19 cellular contexts compared by ENCODE assay signal in the genomic region with DNA sequence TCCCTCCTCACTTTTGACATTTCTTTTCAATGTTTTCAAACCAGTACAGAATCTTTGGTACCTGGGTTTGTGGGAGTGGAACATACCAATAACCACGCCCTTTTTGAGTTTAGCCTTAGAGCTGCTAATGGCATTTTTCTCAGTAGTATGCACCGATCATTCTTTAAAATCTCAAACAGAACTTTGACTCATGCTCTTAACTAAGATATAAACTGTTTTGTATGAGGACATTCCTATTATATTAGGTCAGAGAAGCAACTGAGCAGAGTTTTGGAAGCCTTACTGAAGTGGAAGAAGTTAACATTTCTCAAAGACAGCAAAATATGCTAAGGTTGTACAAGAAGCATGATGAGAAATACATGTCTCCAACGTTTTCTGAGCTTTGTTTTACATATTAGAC.
A peak's percentile ranks its signal among the peaks of the same experiment; 100 is the strongest.
DNase-seq lines count a peak whose midpoint lies in the region; ATAC-seq, FAIRE-seq and TF ChIP-seq lines count a peak whose summit lies in the region.
"Had no signal": no experiment of that assay in that cellular context is flagged by ENCODE, and none has a peak within 500 bp of the region (broad histone marks: within the 10 kb centered on the region; RNA-seq: fewer than 3 reads in every experiment).

No MANE protein-coding gene starts in this region.

- H3K27me3 ChIP-seq in PC-3 (ENCODE audit: low read length) (no peaks in the 10 kb centered on the region), fibroblast of lung (ENCODE audit: control insufficient read depth, insufficient read depth, low read length) (no peaks in the 10 kb centered on the region), HepG2 (ENCODE audit: control insufficient read depth in 1 of 2, insufficient read depth in 2 of 2, low read length in 2 of 2) (no peaks in the 10 kb centered on the region)

- H3K9me3 Mint-ChIP-seq in activated T-cell treated with anti-CD3 and anti-CD28 coated beads, Interleukin-2, amount 50 U/mL, for 4 hours = peaks cover 6% of the 10 kb centered on the region
- H3K9me3 Mint-ChIP-seq: endodermal cell had no signal

- H3K27ac Mint-ChIP-seq in T-helper 17 cell = no peak overlapping the region
- H3K27ac Mint-ChIP-seq: activated CD8-positive, alpha-beta memory T cell treated with anti-CD3 and anti-CD28 coated beads, Interleukin-2, amount 10 ng/mL, durations not matched to agents 7 days and 5 days; B cell; endodermal cell had no signal

- TF ChIP-seq CTCF in AG09309 (IDR thresholded peaks at IDR 0.05; ENCODE audit: control insufficient read depth, insufficient read depth, low read depth, low read length, missing control alignments) (no peak), PC-3 (conservative IDR thresholded peaks at IDR 0.05; ENCODE audit: low read depth, low read length) (no peak), fibroblast of lung (conservative IDR thresholded peaks at IDR 0.05 in 1 of 2, IDR thresholded peaks at IDR 0.05 in 1 of 2; ENCODE audit: low read depth in 1 of 2, low read length in 2 of 2) (no peak), HepG2 (CRISPR knock-in tag; IDR thresholded peaks at IDR 0.05) (no peak)

- TF ChIP-seq EP300 in HepG2 (IDR thresholded peaks at IDR 0.05; ENCODE audit: low read depth in 2 of 2, low read length in 2 of 2) (no peak), HepG2 (CRISPR knock-in tag; IDR thresholded peaks at IDR 0.05; ENCODE audit: borderline replicate concordance) (no peak)

- H3F3A ChIP-seq in PC-3 (ENCODE audit: low read length, unreplicated experiment) = no peaks in the 10 kb centered on the region

- H3K36me3 ChIP-seq in PC-3 (ENCODE audit: low read depth, low read length) = no peaks in the 10 kb centered on the region
- no peaks in the 10 kb centered on the region for H3K36me3 ChIP-seq in fibroblast of lung (ENCODE audit: control insufficient read depth, insufficient read depth, low read length)
- H3K36me3 ChIP-seq in HepG2 (replicated peaks in 1 of 2; ENCODE audit: control insufficient read depth in 1 of 2, insufficient read depth in 2 of 2, low read length in 2 of 2) = no peaks in the 10 kb centered on the region

- DNase-seq in AG09309 (ENCODE audit: low read depth) = peak; percentile 14
- peak; percentile 64 for DNase-seq in PC-3
- peak; percentile 57 to 63 for DNase-seq in fibroblast of lung (ENCODE audit: low read depth in 2 of 2)
- DNase-seq in myocyte (ENCODE audit: low read depth) = peak; percentile 1
- no peak for DNase-seq in HepG2 (ENCODE audit: low spot score)
- no peak for DNase-seq in T-helper 17 cell
- no peak for DNase-seq in germinal center (ENCODE audit: low spot score)
- no peak for DNase-seq in activated T-cell treated with anti-CD3 and anti-CD28 coated beads, Interleukin-2, amount 50 U/mL, for 4 hours
- DNase-seq: activated CD8-positive, alpha-beta memory T cell treated with anti-CD3 and anti-CD28 coated beads, Interleukin-2, amount 10 ng/mL, durations not matched to agents 7 days and 5 days; activated naive CD4-positive, alpha-beta T cell treated with anti-CD3 and anti-CD28 coated beads, Interleukin-2, amount 50 U/mL, for 16 hours; central memory CD4-positive, alpha-beta T cell; endodermal cell; NCI-H1436 treated with DMSO at 0.1 percent for 48 hours; NCI-H524 treated with DMSO at 0.1 percent for 48 hours; stimulated activated naive CD4-positive, alpha-beta T cell had no signal

- no peaks in the 10 kb centered on the region for H3K79me2 ChIP-seq in PC-3 (ENCODE audit: low read length)
- H3K79me2 ChIP-seq in fibroblast of lung (ENCODE audit: control insufficient read depth, insufficient read depth, low read length) = no peaks in the 10 kb centered on the region
- H3K79me2 ChIP-seq in HepG2 (ENCODE audit: insufficient read depth, low read length) = no peaks in the 10 kb centered on the region

- H3K4me3 ChIP-seq in AG09309 (ENCODE audit: control insufficient read depth, low read depth, low read length) (no peak overlapping the region), PC-3 (ENCODE audit: low read length) (no peak overlapping the region), fibroblast of lung (replicated peaks in 1 of 4; ENCODE audit: control extremely low read depth in 1 of 4, insufficient read depth in 1 of 4, low read depth in 3 of 4, low read length in 4 of 4) (no peak overlapping the region), HepG2 (replicated peaks in 1 of 3; ENCODE audit: insufficient read depth in 1 of 3, low read depth in 2 of 3, low read length in 3 of 3) (no peak overlapping the region)
- H3K4me3 ChIP-seq: K562, skin epidermis had no signal

- intact Hi-C loops in PC-3 (cut with micrococcal nuclease) (no loop called here), HepG2 (cut with micrococcal nuclease; ENCODE audit: unreplicated experiment) (no loop called here)

- FAIRE-seq in HepG2 (lab: Jason Lieb, UNC) = no peak
- FAIRE-seq: H1, K562 had no signal

- peak overlapping the region; percentile 4; the same call in 1 of the 2 replicates for H2AFZ ChIP-seq in PC-3 (ENCODE audit: low read length)
- H2AFZ ChIP-seq in fibroblast of lung (ENCODE audit: low read length) = no peak overlapping the region
- no peak overlapping the region for H2AFZ ChIP-seq in HepG2 (ENCODE audit: low read length)

- H3K27me3 Mint-ChIP-seq in T-helper 17 cell = no peaks in the 10 kb centered on the region
- H3K27me3 Mint-ChIP-seq in activated T-cell treated with anti-CD3 and anti-CD28 coated beads, Interleukin-2, amount 50 U/mL, for 4 hours (ENCODE audit: low read depth) = no peaks in the 10 kb centered on the region
- H3K27me3 Mint-ChIP-seq: activated CD8-positive, alpha-beta memory T cell treated with anti-CD3 and anti-CD28 coated beads, Interleukin-2, amount 10 ng/mL, durations not matched to agents 7 days and 5 days; B cell had no signal

- H3K27ac ChIP-seq in PC-3 (ENCODE audit: low read length) (no peak overlapping the region), fibroblast of lung (ENCODE audit: insufficient read depth, low read length) (no peak overlapping the region), HepG2 (ENCODE audit: extremely low read length, insufficient read depth, low read length) (no peak overlapping the region)
- H3K27ac ChIP-seq: skin epidermis had no signal

- H3K9ac ChIP-seq in PC-3 (ENCODE audit: low read length) (no peak overlapping the region), fibroblast of lung (ENCODE audit: insufficient read depth, low read length) (no peak overlapping the region), HepG2 (ENCODE audit: insufficient read depth, low read depth, low read length) (no peak overlapping the region)

- no peak overlapping the region for H3K4me3 Mint-ChIP-seq in T-helper 17 cell
- no peak overlapping the region for H3K4me3 Mint-ChIP-seq in activated T-cell treated with anti-CD3 and anti-CD28 coated beads, Interleukin-2, amount 50 U/mL, for 4 hours
- H3K4me3 Mint-ChIP-seq: activated CD8-positive, alpha-beta memory T cell treated with anti-CD3 and anti-CD28 coated beads, Interleukin-2, amount 10 ng/mL, durations not matched to agents 7 days and 5 days; B cell; endodermal cell had no signal

- no peak for TF ChIP-seq RAD21 in HepG2 (CRISPR knock-in tag; IDR thresholded peaks at IDR 0.05)

- WGBS in HepG2 (ENCODE audit: low lambda C conversion rate) = 2% methylated on average over 3 of the region's 3 CpGs

- H3K4me1 ChIP-seq in PC-3 (ENCODE audit: insufficient read depth, low read length) = peaks cover 11% of the 10 kb centered on the region
- no peaks in the 10 kb centered on the region for H3K4me1 ChIP-seq in fibroblast of lung (ENCODE audit: control insufficient read depth, extremely low read depth, insufficient read depth, low read length)
- H3K4me1 ChIP-seq in HepG2 (ENCODE audit: insufficient read depth, low read length) = no peaks in the 10 kb centered on the region; the same call in 1 of the 2 replicates

- no peaks in the 10 kb centered on the region for H3K36me3 Mint-ChIP-seq in T-helper 17 cell (ENCODE audit: low read depth)
- no peaks in the 10 kb centered on the region for H3K36me3 Mint-ChIP-seq in activated T-cell treated with anti-CD3 and anti-CD28 coated beads, Interleukin-2, amount 50 U/mL, for 4 hours (ENCODE audit: insufficient read depth)
- H3K36me3 Mint-ChIP-seq: activated CD8-positive, alpha-beta memory T cell treated with anti-CD3 and anti-CD28 coated beads, Interleukin-2, amount 10 ng/mL, durations not matched to agents 7 days and 5 days had no signal

- H3K4me2 ChIP-seq in PC-3 (ENCODE audit: low read length) = peak overlapping the region; percentile 13; the same call in 1 of the 2 replicates
- H3K4me2 ChIP-seq in fibroblast of lung (ENCODE audit: extremely low read depth, insufficient read depth, low read length) = no peak overlapping the region
- no peak overlapping the region for H3K4me2 ChIP-seq in HepG2 (ENCODE audit: low read depth, low read length)

- no peaks in the 10 kb centered on the region for H3K4me1 Mint-ChIP-seq in T-helper 17 cell
- H3K4me1 Mint-ChIP-seq in activated T-cell treated with anti-CD3 and anti-CD28 coated beads, Interleukin-2, amount 50 U/mL, for 4 hours (ENCODE audit: low read depth) = no peaks in the 10 kb centered on the region
- H3K4me1 Mint-ChIP-seq: activated CD8-positive, alpha-beta memory T cell treated with anti-CD3 and anti-CD28 coated beads, Interleukin-2, amount 10 ng/mL, durations not matched to agents 7 days and 5 days; B cell; endodermal cell had no signal

- CTCF ChIA-PET in PC-3 (lab: Charles Lee) = no interaction called here
- CTCF ChIA-PET in HepG2 (lab: Yijun Ruan, JAX; ENCODE audit: low intra/inter-chr PET ratio, low total read pairs) = no interaction called here

- ATAC-seq in PC-3 = peak; percentile 98
- no peak for ATAC-seq in HepG2
- ATAC-seq in T-helper 17 cell = no peak
- no peak for ATAC-seq in activated T-cell treated with anti-CD3 and anti-CD28 coated beads, Interleukin-2, amount 50 U/mL, for 4 hours
- ATAC-seq: activated CD8-positive, alpha-beta memory T cell treated with anti-CD3 and anti-CD28 coated beads, Interleukin-2, amount 10 ng/mL, durations not matched to agents 7 days and 5 days; K562 had no signal

- no peak for TF ChIP-seq POLR2A in HepG2 (IDR thresholded peaks at IDR 0.05; ENCODE audit: insufficient read depth in 1 of 2, low read depth in 2 of 2, low read length in 2 of 2)

- BruUV-seq in PC-3 (replicated peaks; lab: Mats Ljungman, UMichigan) = no TSS peak
- BruUV-seq in HepG2 (replicated peaks; lab: Mats Ljungman, UMichigan) = no TSS peak

- no peaks in the 10 kb centered on the region for H4K20me1 ChIP-seq in PC-3 (ENCODE audit: low read length)
- H4K20me1 ChIP-seq in fibroblast of lung (ENCODE audit: control insufficient read depth, extremely low read depth, insufficient read depth, low read length) = no peaks in the 10 kb centered on the region
- no peaks in the 10 kb centered on the region for H4K20me1 ChIP-seq in HepG2 (ENCODE audit: insufficient read depth, low read length)

- H3K9me3 ChIP-seq in PC-3 (ENCODE audit: low read length) (no peaks in the 10 kb centered on the region), fibroblast of lung (ENCODE audit: control insufficient read depth, insufficient read depth, low read depth, low read length) (no peaks in the 10 kb centered on the region), HepG2 (ENCODE audit: low read length) (no peaks in the 10 kb centered on the region), T-helper 17 cell (ENCODE audit: control insufficient read depth, low read length, poor library complexity, severe bottlenecking) (no peaks in the 10 kb centered on the region)

- H3K9me2 ChIP-seq in PC-3 (replicated peaks; ENCODE audit: low read length) = no peaks in the 10 kb centered on the region

- in situ Hi-C loops in HepG2 (cut with HindIII; ENCODE audit: extremely low pct_ligation_motif_present, low pct_unique_long_range_greater_than_20kb) = no loop called here

- POLR2A ChIA-PET in PC-3 (lab: Charles Lee; ENCODE audit: unreplicated experiment) (interaction anchor here (0.6 kb wide), 1 partner anchor 1638 kb away, joined by 4 read pairs; no protein-coding TSS in a partner anchor), HepG2 (lab: Yijun Ruan, JAX) (no interaction called here)

Comparison
In these comparisons a context has a peak if more than half of its experiments do, and no peak if none do; other contexts are left out.
1. DNase-seq: peak in AG09309 (single experiment), PC-3 (single experiment), fibroblast of lung (2 of 2) and myocyte (single experiment); none in HepG2 (single experiment), T-helper 17 cell (0 of 3), germinal center (single experiment) and activated T-cell treated with anti-CD3 and anti-CD28 coated beads, Interleukin-2, amount 50 U/mL, for 4 hours (single experiment).